8 cellular contexts compared by ENCODE assay signal in the genomic region with DNA sequence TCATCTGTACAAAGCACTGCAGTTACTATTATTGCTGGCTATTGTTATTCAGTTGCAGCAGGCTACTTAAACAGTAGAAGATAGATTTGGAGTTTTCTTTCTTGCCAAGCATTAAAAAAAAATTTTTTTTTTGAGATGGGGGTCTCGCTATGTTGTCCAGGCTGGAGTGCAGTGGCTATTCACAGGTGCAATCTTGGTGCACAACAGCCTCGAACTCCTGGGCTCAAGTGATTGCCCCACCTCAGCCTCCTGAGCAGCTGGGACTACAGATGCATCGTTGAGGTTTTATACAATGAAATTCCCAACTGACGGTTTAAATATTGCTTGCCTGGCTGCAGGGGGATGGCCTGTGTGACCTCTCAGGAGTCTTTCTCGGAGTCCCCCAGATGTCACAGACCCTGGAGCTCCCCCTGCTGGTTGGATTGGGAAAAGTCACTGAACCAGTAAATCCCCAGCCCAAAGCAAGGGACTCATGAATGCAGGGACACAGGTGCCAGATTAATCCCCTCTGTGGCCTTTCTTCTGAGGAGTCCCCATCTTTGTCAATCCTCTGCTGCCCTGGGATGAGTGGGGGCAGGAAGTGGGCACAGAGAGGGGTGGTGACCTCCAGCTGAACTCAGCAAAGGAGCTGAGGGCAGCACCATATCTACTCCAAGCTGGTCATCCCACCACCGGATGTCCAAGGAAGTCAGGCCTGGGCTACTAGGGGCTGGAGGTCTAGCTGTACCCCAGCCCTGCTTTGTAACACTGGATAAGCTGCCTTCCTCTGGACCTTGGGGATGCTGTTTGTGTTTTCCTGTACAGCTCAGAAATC.
DNase-seq lines count a peak whose midpoint lies in the region; ATAC-seq and TF ChIP-seq lines count a peak whose summit lies in the region.

No MANE protein-coding gene starts in this region.

- 48% methylated on average over 6 of the region's 6 CpGs for WGBS in liver

- H3K36me3 ChIP-seq in liver (ENCODE audit: control insufficient read depth in 4 of 4, insufficient read depth in 3 of 4, low read depth in 1 of 4, low read length in 3 of 4), result no peaks in the 10 kb centered on the region

- H3K4me3 ChIP-seq in liver (ENCODE audit: low read depth in 1 of 3, low read length in 3 of 3), result no peak overlapping the region

- no peak for ATAC-seq in GM21737 (IDR thresholded peaks at IDR 0.05; ENCODE audit: unreplicated experiment)

- H3K4me1 ChIP-seq in liver (ENCODE audit: control insufficient read depth in 4 of 4, insufficient read depth in 4 of 4, low read length in 3 of 4), result peaks cover 0 to 2% (median under 1%) of the 10 kb centered on the region in 4 donors

- DNase-seq in DMS 273 (lab: John Stamatoyannopoulos, UW; ENCODE audit: unreplicated experiment) (peak; percentile 78), DMS 273 treated with DMSO at 0.1 percent for 48 hours (lab: John Stamatoyannopoulos, UW) (no peak), NCI-H1694 treated with DMSO at 0.1 percent for 48 hours (lab: John Stamatoyannopoulos, UW) (peak; percentile 26), dedifferentiated amniotic fluid mesenchymal stem cell (ENCODE audit: extremely low spot score) (peak; percentile 38)
- DNase-seq in activated CD4-positive, alpha-beta T cell treated with anti-CD3 and anti-CD28 coated beads, Interleukin-2, amount 50 U/mL, for 1 hour, result peak; percentile 77
- DNase-seq in stimulated activated CD4-positive, alpha-beta T cell treated with anti-CD3 and anti-CD28 coated beads, TNF-alpha, amount 100 ng/mL, for 4 hours (ENCODE audit: low read depth in 3 of 3), result peak; percentile 57 to 64 (median 58)

- H3K27me3 ChIP-seq in liver (ENCODE audit: control insufficient read depth in 4 of 4, insufficient read depth in 4 of 4, low read length in 3 of 4), result no peaks in the 10 kb centered on the region

- no peaks in the 10 kb centered on the region for H3K9me3 ChIP-seq in liver (ENCODE audit: control insufficient read depth in 4 of 4, low read length in 3 of 4)

- TF ChIP-seq RAD21 in liver (IDR thresholded peaks at IDR 0.05), result peak; percentile 89 to 91

- TF ChIP-seq CTCF in liver (IDR thresholded peaks at IDR 0.05; ENCODE audit: low read depth, low read length, missing input control), result peak; percentile 86

- no peak overlapping the region for H3K9ac ChIP-seq in liver (ENCODE audit: low read depth in 1 of 2, low read length in 2 of 2)

- no peak overlapping the region for H3K27ac ChIP-seq in liver (ENCODE audit: low read depth in 1 of 2, low read length in 2 of 2)

TF ChIP-seq in liver, 16 proteins besides CTCF, POLR2A, EP300 and RAD21:
- TF ChIP-seq HNF4G (IDR thresholded peaks at IDR 0.05) (no peak), FOXA2 (IDR thresholded peaks at IDR 0.05) (no peak), FOXA1 (IDR thresholded peaks at IDR 0.05) (no peak), JUND (IDR thresholded peaks at IDR 0.05) (no peak), NR2F2 (IDR thresholded peaks at IDR 0.05) (no peak), GABPA (IDR thresholded peaks at IDR 0.05 in 1 of 2, conservative IDR thresholded peaks at IDR 0.05 in 1 of 2) (no peak), HNF4A (conservative IDR thresholded peaks at IDR 0.05) (no peak), EGR1 (IDR thresholded peaks at IDR 0.05; ENCODE audit: low read depth in 2 of 2) (no peak), SP1 (IDR thresholded peaks at IDR 0.05) (no peak)
- TF ChIP-seq, protein P1, sequence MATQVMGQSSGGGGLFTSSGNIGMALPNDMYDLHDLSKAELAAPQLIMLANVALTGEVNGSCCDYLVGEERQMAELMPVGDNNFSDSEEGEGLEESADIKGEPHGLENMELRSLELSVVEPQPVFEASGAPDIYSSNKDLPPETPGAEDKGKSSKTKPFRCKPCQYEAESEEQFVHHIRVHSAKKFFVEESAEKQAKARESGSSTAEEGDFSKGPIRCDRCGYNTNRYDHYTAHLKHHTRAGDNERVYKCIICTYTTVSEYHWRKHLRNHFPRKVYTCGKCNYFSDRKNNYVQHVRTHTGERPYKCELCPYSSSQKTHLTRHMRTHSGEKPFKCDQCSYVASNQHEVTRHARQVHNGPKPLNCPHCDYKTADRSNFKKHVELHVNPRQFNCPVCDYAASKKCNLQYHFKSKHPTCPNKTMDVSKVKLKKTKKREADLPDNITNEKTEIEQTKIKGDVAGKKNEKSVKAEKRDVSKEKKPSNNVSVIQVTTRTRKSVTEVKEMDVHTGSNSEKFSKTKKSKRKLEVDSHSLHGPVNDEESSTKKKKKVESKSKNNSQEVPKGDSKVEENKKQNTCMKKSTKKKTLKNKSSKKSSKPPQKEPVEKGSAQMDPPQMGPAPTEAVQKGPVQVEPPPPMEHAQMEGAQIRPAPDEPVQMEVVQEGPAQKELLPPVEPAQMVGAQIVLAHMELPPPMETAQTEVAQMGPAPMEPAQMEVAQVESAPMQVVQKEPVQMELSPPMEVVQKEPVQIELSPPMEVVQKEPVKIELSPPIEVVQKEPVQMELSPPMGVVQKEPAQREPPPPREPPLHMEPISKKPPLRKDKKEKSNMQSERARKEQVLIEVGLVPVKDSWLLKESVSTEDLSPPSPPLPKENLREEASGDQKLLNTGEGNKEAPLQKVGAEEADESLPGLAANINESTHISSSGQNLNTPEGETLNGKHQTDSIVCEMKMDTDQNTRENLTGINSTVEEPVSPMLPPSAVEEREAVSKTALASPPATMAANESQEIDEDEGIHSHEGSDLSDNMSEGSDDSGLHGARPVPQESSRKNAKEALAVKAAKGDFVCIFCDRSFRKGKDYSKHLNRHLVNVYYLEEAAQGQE (IDR thresholded peaks at IDR 0.05), result no peak
- TF ChIP-seq, protein P2, sequence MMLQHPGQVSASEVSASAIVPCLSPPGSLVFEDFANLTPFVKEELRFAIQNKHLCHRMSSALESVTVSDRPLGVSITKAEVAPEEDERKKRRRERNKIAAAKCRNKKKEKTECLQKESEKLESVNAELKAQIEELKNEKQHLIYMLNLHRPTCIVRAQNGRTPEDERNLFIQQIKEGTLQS (IDR thresholded peaks at IDR 0.05), result no peak
- TF ChIP-seq, protein P3, sequence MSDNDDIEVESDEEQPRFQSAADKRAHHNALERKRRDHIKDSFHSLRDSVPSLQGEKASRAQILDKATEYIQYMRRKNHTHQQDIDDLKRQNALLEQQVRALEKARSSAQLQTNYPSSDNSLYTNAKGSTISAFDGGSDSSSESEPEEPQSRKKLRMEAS (IDR thresholded peaks at IDR 0.05), result no peak
TF ChIP-seq in liver: peak in this region for 0.
